In genomic region chr14:104820669-104821228, GRCh38 we compare ENCODE assay signal across 8 cellular contexts. TPM values are rescaled to one million over a fixed set of nuclear protein-coding genes. Genes with fewer than 3 reads are reported as not detected.
DNase-seq lines count a peak whose midpoint lies in the region; ATAC-seq and TF ChIP-seq lines count a peak whose summit lies in the region.

No MANE protein-coding gene starts in this region.

- H3K36me3 Mint-ChIP-seq in activated CD8-positive, alpha-beta T cell treated with anti-CD3 and anti-CD28 coated beads, Interleukin-2, amount 10 ng/mL, durations not matched to agents 7 days and 5 days (ENCODE audit: low read depth), result no peaks in the 10 kb centered on the region
- H3K36me3 Mint-ChIP-seq in activated CD8-positive, alpha-beta T cell treated with anti-CD3 and anti-CD28 coated beads for 36 hours (ENCODE audit: low read depth), result peaks cover 5% of the 10 kb centered on the region

- no peak for ATAC-seq in activated CD8-positive, alpha-beta T cell treated with anti-CD3 and anti-CD28 coated beads, Interleukin-2, amount 10 ng/mL, durations not matched to agents 7 days and 5 days
- ATAC-seq in activated CD8-positive, alpha-beta T cell treated with anti-CD3 and anti-CD28 coated beads for 36 hours, result no peak
- ATAC-seq in GM18502 (IDR thresholded peaks at IDR 0.05; ENCODE audit: poor library complexity, unreplicated experiment), result no peak

- no peaks in the 10 kb centered on the region for H3K9me3 ChIP-seq in breast epithelium
- H3K9me3 ChIP-seq in transverse colon, result no peaks in the 10 kb centered on the region

- CTCF ChIA-PET in activated CD8-positive, alpha-beta T cell treated with anti-CD3 and anti-CD28 coated beads, Interleukin-2, amount 10 ng/mL, durations not matched to agents 7 days and 5 days (lab: Charles Lee), result interaction anchor here (1.1 to 1.7 kb wide), 2 partner anchors 52 to 54 kb away, joined by 4 to 6 read pairs; no protein-coding TSS in a partner anchor
- CTCF ChIA-PET in activated CD8-positive, alpha-beta T cell treated with anti-CD3 and anti-CD28 coated beads for 36 hours (lab: Charles Lee), result no interaction called here

- H3K27me3 ChIP-seq in breast epithelium, result no peaks in the 10 kb centered on the region
- H3K27me3 ChIP-seq in transverse colon, result no peaks in the 10 kb centered on the region

- 27% methylated on average over 18 of the region's 22 CpGs; no CpG with 5 or more reads in 1 of the 2 donors for WGBS in transverse colon (ENCODE audit: low coverage in 1 of 2), 2 donors

- H3K4me3 ChIP-seq in breast epithelium (no peak overlapping the region), transverse colon (no peak overlapping the region)

- no peaks in the 10 kb centered on the region for H3K9me3 Mint-ChIP-seq in activated CD8-positive, alpha-beta T cell treated with anti-CD3 and anti-CD28 coated beads, Interleukin-2, amount 10 ng/mL, durations not matched to agents 7 days and 5 days (ENCODE audit: insufficient read depth)
- peaks cover 6% of the 10 kb centered on the region for H3K9me3 Mint-ChIP-seq in activated CD8-positive, alpha-beta T cell treated with anti-CD3 and anti-CD28 coated beads for 36 hours

- peaks cover 16% of the 10 kb centered on the region for H3K27me3 Mint-ChIP-seq in activated CD8-positive, alpha-beta T cell treated with anti-CD3 and anti-CD28 coated beads, Interleukin-2, amount 10 ng/mL, durations not matched to agents 7 days and 5 days (ENCODE audit: low read depth)
- peaks cover 8% of the 10 kb centered on the region for H3K27me3 Mint-ChIP-seq in activated CD8-positive, alpha-beta T cell treated with anti-CD3 and anti-CD28 coated beads for 36 hours

- DNase-seq in activated CD8-positive, alpha-beta T cell treated with anti-CD3 and anti-CD28 coated beads, Interleukin-2, amount 10 ng/mL, durations not matched to agents 7 days and 5 days, result peak; percentile 13
- no peak for DNase-seq in activated CD8-positive, alpha-beta T cell treated with anti-CD3 and anti-CD28 coated beads for 36 hours
- DNase-seq in breast epithelium (ENCODE audit: low spot score in 2 of 2) (peak in 1 of 2 donors; percentile 76), kidney glomerular epithelial cell (lab: John Stamatoyannopoulos, UW) (peak; percentile 59), transverse colon (peak; percentile 65), NCI-H446 (lab: John Stamatoyannopoulos, UW) (no peak), dedifferentiated amniotic fluid mesenchymal stem cell (ENCODE audit: extremely low spot score) (no peak)

- no peak for TF ChIP-seq EP300 in transverse colon (IDR thresholded peaks at IDR 0.05; ENCODE audit: low read depth)

- H3K27ac Mint-ChIP-seq in activated CD8-positive, alpha-beta T cell treated with anti-CD3 and anti-CD28 coated beads, Interleukin-2, amount 10 ng/mL, durations not matched to agents 7 days and 5 days, result no peak overlapping the region
- no peak overlapping the region for H3K27ac Mint-ChIP-seq in activated CD8-positive, alpha-beta T cell treated with anti-CD3 and anti-CD28 coated beads for 36 hours

- H3K4me3 Mint-ChIP-seq in activated CD8-positive, alpha-beta T cell treated with anti-CD3 and anti-CD28 coated beads, Interleukin-2, amount 10 ng/mL, durations not matched to agents 7 days and 5 days, result no peak overlapping the region
- H3K4me3 Mint-ChIP-seq in activated CD8-positive, alpha-beta T cell treated with anti-CD3 and anti-CD28 coated beads for 36 hours, result no peak overlapping the region

- peaks cover 8% of the 10 kb centered on the region for H3K4me1 Mint-ChIP-seq in activated CD8-positive, alpha-beta T cell treated with anti-CD3 and anti-CD28 coated beads, Interleukin-2, amount 10 ng/mL, durations not matched to agents 7 days and 5 days (ENCODE audit: low read depth)
- H3K4me1 Mint-ChIP-seq in activated CD8-positive, alpha-beta T cell treated with anti-CD3 and anti-CD28 coated beads for 36 hours (ENCODE audit: low read depth), result peaks cover 13% of the 10 kb centered on the region

- no peak for TF ChIP-seq CTCF in activated CD8-positive, alpha-beta T cell treated with anti-CD3 and anti-CD28 coated beads for 36 hours (IDR thresholded peaks at IDR 0.05)
- TF ChIP-seq CTCF in breast epithelium (IDR thresholded peaks at IDR 0.05) (peak in 2 of 3 donors; percentile 52 to 66), transverse colon (IDR thresholded peaks at IDR 0.05) (peak; percentile 41 to 69 (median 52))

- H3K4me1 ChIP-seq in breast epithelium (peaks cover 2 to 8% of the 10 kb centered on the region in 2 donors), transverse colon (peaks cover 9 to 26% (median 16%) of the 10 kb centered on the region in 4 donors)

- in situ Hi-C loops in transverse colon (cut with MboI; ENCODE audit: low pct_ligation_motif_present in 1 of 4, low pct_unique_long_range_greater_than_20kb in 1 of 4, low sequenced_read_pairs in 3 of 4), result loop anchor here (5.0 to 10.0 kb wide), 2 partner anchors 53 to 56 kb away; no protein-coding TSS in a partner anchor

- TF ChIP-seq POLR2A in breast epithelium (IDR thresholded peaks at IDR 0.05) (no peak), transverse colon (IDR thresholded peaks at IDR 0.05) (no peak)

- H3K27ac ChIP-seq in breast epithelium (no peak overlapping the region), transverse colon (no peak overlapping the region)

- POLR2A ChIA-PET in activated CD8-positive, alpha-beta T cell treated with anti-CD3 and anti-CD28 coated beads, Interleukin-2, amount 10 ng/mL, durations not matched to agents 7 days and 5 days (lab: Charles Lee), result no interaction called here
- POLR2A ChIA-PET in activated CD8-positive, alpha-beta T cell treated with anti-CD3 and anti-CD28 coated beads for 36 hours (lab: Charles Lee), result no interaction called here

- intact Hi-C loops in activated CD8-positive, alpha-beta T cell treated with anti-CD3 and anti-CD28 coated beads for 36 hours (cut with micrococcal nuclease), result no loop called here
- intact Hi-C loops in breast epithelium (cut with DNase I; ENCODE audit: low total_unique reads) (no loop called here), transverse colon (cut with DNase I; ENCODE audit: low total_unique reads) (loop anchor here (5.0 kb wide), 1 partner anchor 33 kb away; no protein-coding TSS in a partner anchor)

- H3K36me3 ChIP-seq in breast epithelium (no peaks in the 10 kb centered on the region), transverse colon (no peaks in the 10 kb centered on the region)

RNA-seq across cellular contexts. Expression of gene ZBTB42, which starts 19.8 kb away (rescaled TPM):
- 1 to 10 TPM; 5.3 TPM for total RNA-seq in activated CD8-positive, alpha-beta T cell treated with anti-CD3 and anti-CD28 coated beads, Interleukin-2, amount 10 ng/mL, durations not matched to agents 7 days and 5 days
- total RNA-seq in activated CD8-positive, alpha-beta T cell treated with anti-CD3 and anti-CD28 coated beads for 36 hours, result 1 to 10 TPM; 1.3 TPM
- total RNA-seq in breast epithelium (10 to 100 TPM in 1 of 3 donors, 1 to 10 TPM in 2; 3.5 to 11.4 (median 9.2) TPM), transverse colon (10 to 100 TPM in 2 of 4 donors, 1 to 10 TPM in 2; 5.9 to 24.3 (median 11.7) TPM)

RNA-seq across cellular contexts. Expression of gene AKT1, which starts 25.2 kb away (rescaled TPM):
- 100 to 1,000 TPM; 217 to 222 TPM for total RNA-seq in activated CD8-positive, alpha-beta T cell treated with anti-CD3 and anti-CD28 coated beads, Interleukin-2, amount 10 ng/mL, durations not matched to agents 7 days and 5 days
- total RNA-seq in activated CD8-positive, alpha-beta T cell treated with anti-CD3 and anti-CD28 coated beads for 36 hours, result 100 to 1,000 TPM; 116 to 121 TPM
- total RNA-seq in breast epithelium (100 to 1,000 TPM in 2 of 3 donors, 10 to 100 TPM in 1; 91.9 to 119 (median 116) TPM), transverse colon (100 to 1,000 TPM in 3 of 4 donors, 10 to 100 TPM in 1; 85.4 to 310 (median 136) TPM)

RNA-seq across cellular contexts. Expression of gene CEP170B, which starts 44.3 kb away (rescaled TPM):
- total RNA-seq in activated CD8-positive, alpha-beta T cell treated with anti-CD3 and anti-CD28 coated beads, Interleukin-2, amount 10 ng/mL, durations not matched to agents 7 days and 5 days, result 1 to 10 TPM; 2.5 to 2.7 TPM
- total RNA-seq in activated CD8-positive, alpha-beta T cell treated with anti-CD3 and anti-CD28 coated beads for 36 hours, result 1 to 10 TPM; 2.2 to 2.3 TPM
- total RNA-seq in breast epithelium, result 10 to 100 TPM; 10.1 to 14.8 (median 13.8) TPM
- 100 to 1,000 TPM in 2 of 4 donors, 10 to 100 TPM in 2; 56.0 to 195 (median 109) TPM for total RNA-seq in transverse colon

Comparison
In these comparisons a context has a peak if more than half of its experiments do, and no peak if none do; other contexts are left out.
1. DNase-seq: peak in activated CD8-positive, alpha-beta T cell treated with anti-CD3 and anti-CD28 coated beads, Interleukin-2, amount 10 ng/mL, durations not matched to agents 7 days and 5 days (single experiment), kidney glomerular epithelial cell (single experiment) and transverse colon (single experiment); none in activated CD8-positive, alpha-beta T cell treated with anti-CD3 and anti-CD28 coated beads for 36 hours (single experiment), NCI-H446 (0 of 2) and dedifferentiated amniotic fluid mesenchymal stem cell (single experiment).